ENCODE assay signal across 18 cellular contexts in genomic region chr6:69843189-69843588, GRCh38. TPM values are rescaled to one million over a fixed set of nuclear protein-coding genes. Genes with fewer than 3 reads are reported as not detected.
DNase-seq lines count a peak whose midpoint lies in the region; ATAC-seq, FAIRE-seq and TF ChIP-seq lines count a peak whose summit lies in the region.
"Had no signal": no experiment of that assay in that cellular context is flagged by ENCODE, and none has a peak within 500 bp of the region (broad histone marks: within the 10 kb centered on the region; RNA-seq: fewer than 3 reads in every experiment).

No MANE protein-coding gene starts in this region.

- H3K36me3 ChIP-seq in GM12878 (ENCODE audit: control insufficient read depth in 2 of 2, insufficient read depth in 2 of 2, low read length in 1 of 2): no peaks in the 10 kb centered on the region
- H3K36me3 ChIP-seq: BLaER1 had no signal

- H3K9me3 ChIP-seq in GM12878 (replicated peaks; ENCODE audit: control insufficient read depth, insufficient read depth, low read length): no peaks in the 10 kb centered on the region
- H3K9me3 ChIP-seq: BLaER1 had no signal

- no peak overlapping the region for H3K27ac ChIP-seq in GM12878 (ENCODE audit: control insufficient read depth, insufficient read depth)
- H3K27ac ChIP-seq: BLaER1 had no signal

- peak; percentile 5 to 48; a peak in 1 of 4 replicates for TF ChIP-seq EP300 in GM12878 (IDR thresholded peaks at IDR 0.05; ENCODE audit: borderline replicate concordance in 1 of 2, control insufficient read depth in 1 of 2, low read depth in 2 of 2, low read length in 2 of 2)

- no peak overlapping the region for H2AFZ ChIP-seq in GM12878 (ENCODE audit: control insufficient read depth, low read depth, low read length)

- peaks cover 18% of the 10 kb centered on the region for H3K4me1 Mint-ChIP-seq in stimulated activated memory B cell treated with anti-CD40 and anti-IgM and Interleukin-4, amounts not matched to agents 10 μg/mL and 1 μg/mL and 100 μg/mL, for 72 hours
- H3K4me1 Mint-ChIP-seq: CD14-positive monocyte had no signal

- BruUV-seq in GM12878 (replicated peaks; lab: Mats Ljungman, UMichigan): no TSS peak

- no peak overlapping the region for H3K4me3 ChIP-seq in GM12878
- H3K4me3 ChIP-seq: BLaER1 had no signal

- H3K9me3 Mint-ChIP-seq in stimulated activated memory B cell treated with anti-CD40 and anti-IgM and Interleukin-4, amounts not matched to agents 10 μg/mL and 1 μg/mL and 100 μg/mL, for 72 hours: no peaks in the 10 kb centered on the region
- H3K9me3 Mint-ChIP-seq: CD14-positive monocyte; CD4-positive, alpha-beta memory T cell had no signal

- CTCF ChIA-PET in GM12878 (lab: Yijun Ruan, JAX): interaction anchor here (0.7 to 3.1 kb wide), 7 partner anchors 17 to 265 kb away, joined by 3 to 25 read pairs (median 5); partner anchors contain the start of gene COL19A1

- no peaks in the 10 kb centered on the region for H3K27me3 Mint-ChIP-seq in stimulated activated memory B cell treated with anti-CD40 and anti-IgM and Interleukin-4, amounts not matched to agents 10 μg/mL and 1 μg/mL and 100 μg/mL, for 72 hours

- H3K36me3 Mint-ChIP-seq in stimulated activated memory B cell treated with anti-CD40 and anti-IgM and Interleukin-4, amounts not matched to agents 10 μg/mL and 1 μg/mL and 100 μg/mL, for 72 hours: no peaks in the 10 kb centered on the region
- H3K36me3 Mint-ChIP-seq: CD14-positive monocyte; CD4-positive, alpha-beta memory T cell had no signal

- H4K20me1 ChIP-seq in GM12878 (ENCODE audit: control insufficient read depth, insufficient read depth): no peaks in the 10 kb centered on the region
- H4K20me1 ChIP-seq: BLaER1 had no signal

- H3K4me3 Mint-ChIP-seq in stimulated activated memory B cell treated with anti-CD40 and anti-IgM and Interleukin-4, amounts not matched to agents 10 μg/mL and 1 μg/mL and 100 μg/mL, for 72 hours: no peak overlapping the region
- H3K4me3 Mint-ChIP-seq: CD4-positive, alpha-beta memory T cell had no signal

- no peaks in the 10 kb centered on the region for H3K4me1 ChIP-seq in GM12878 (ENCODE audit: control insufficient read depth, insufficient read depth, low read length)
- H3K4me1 ChIP-seq: BLaER1 had no signal

- no peaks in the 10 kb centered on the region for H3K27me3 ChIP-seq in GM12878 (replicated peaks in 1 of 2; ENCODE audit: control insufficient read depth in 2 of 2, insufficient read depth in 2 of 2, low read length in 1 of 2)
- H3K27me3 ChIP-seq: BLaER1 had no signal

- ATAC-seq in GM18867 (IDR thresholded peaks at IDR 0.05; ENCODE audit: unreplicated experiment) (peak; percentile 38), GM12878 (peak; percentile 80), GM21381 (IDR thresholded peaks at IDR 0.05; ENCODE audit: unreplicated experiment) (no peak)
- ATAC-seq in stimulated activated memory B cell treated with anti-CD40 and anti-IgM and Interleukin-4, amounts not matched to agents 10 μg/mL and 1 μg/mL and 100 μg/mL, for 72 hours: no peak
- ATAC-seq: HCT116 had no signal

- 38% methylated on average over 1 of the region's 1 CpG for WGBS in GM12878 (ENCODE audit: insufficient coverage, insufficient replicate concordance, low lambda C conversion rate, missing lambda C conversion rate)

- H3K9ac ChIP-seq in GM12878 (ENCODE audit: control insufficient read depth, insufficient read depth, low read length): no peak overlapping the region
- H3K9ac ChIP-seq: BLaER1 had no signal

- H3K27ac Mint-ChIP-seq in stimulated activated memory B cell treated with anti-CD40 and anti-IgM and Interleukin-4, amounts not matched to agents 10 μg/mL and 1 μg/mL and 100 μg/mL, for 72 hours: peak overlapping the region; percentile 31
- H3K27ac Mint-ChIP-seq: CD14-positive monocyte had no signal

- intact Hi-C loops in GM12878 (cut with micrococcal nuclease; ENCODE audit: unreplicated experiment): no loop called here

- H3K4me2 ChIP-seq in GM12878 (ENCODE audit: control insufficient read depth, insufficient read depth): no peak overlapping the region
- H3K4me2 ChIP-seq: BLaER1 had no signal

- TF ChIP-seq POLR2A in GM12891 (IDR thresholded peaks at IDR 0.05; ENCODE audit: low read depth, low read length) (no peak), GM12878 (IDR thresholded peaks at IDR 0.05; ENCODE audit: low read depth, low read length) (no peak)

- no peak for TF ChIP-seq RAD21 in GM12878 (IDR thresholded peaks at IDR 0.05; ENCODE audit: insufficient read depth, low read depth, low read length)

- no peak for DNase-seq in GM12891 (ENCODE audit: insufficient read length, low spot score)
- no peak for DNase-seq in GM12878 (ENCODE audit: low read depth, low spot score)
- DNase-seq in cerebellum (ENCODE audit: low spot score): no peak
- DNase-seq in NCI-H2227 (lab: John Stamatoyannopoulos, UW; ENCODE audit: unreplicated experiment): no peak
- DNase-seq: 8988T; CD4-positive, alpha-beta memory T cell; DMS153; DMS79; GDM1; GOT3; H7 had no signal

- TF ChIP-seq CTCF in GM12878 (IDR thresholded peaks at IDR 0.05 in 2 of 3, conservative IDR thresholded peaks at IDR 0.05 in 1 of 3; ENCODE audit: control insufficient read depth in 2 of 3, extremely low read depth in 1 of 3, insufficient read depth in 1 of 3, low read depth in 3 of 3, low read length in 3 of 3): no peak

- H3K79me2 ChIP-seq in GM12878 (ENCODE audit: control insufficient read depth, insufficient read depth, low read length): no peaks in the 10 kb centered on the region

- POLR2A ChIA-PET in GM12878 (lab: Charles Lee): interaction anchor here (1.0 kb wide), 1 partner anchor 112 kb away, joined by 3 read pairs; no protein-coding TSS in a partner anchor

- RAD21 ChIA-PET in GM12878 (lab: Charles Lee; ENCODE audit: unreplicated experiment): interaction anchor here (1.3 to 3.3 kb wide), 3 partner anchors 22 to 265 kb away, joined by 4 to 21 read pairs (median 15); partner anchors contain the start of gene COL19A1

- FAIRE-seq in GM12891 (lab: Jason Lieb, UNC) (peak; percentile 40), GM12878 (lab: Jason Lieb, UNC) (no peak)

- in situ Hi-C loops in GM12878 (cut with MboI): no loop called here

- SMC1A ChIA-PET in GM12878 (lab: Charles Lee; ENCODE audit: uncharacterized antibody, unreplicated experiment): interaction anchor here (1.2 to 8.5 kb wide), 7 partner anchors 17 to 265 kb away, joined by 3 to 79 read pairs (median 14); partner anchors contain the start of gene COL19A1

TF ChIP-seq in GM12891, 5 proteins besides CTCF, POLR2A, EP300 and RAD21:
- TF ChIP-seq POLR2AphosphoS5 (IDR thresholded peaks at IDR 0.05; ENCODE audit: low read depth, low read length) (no peak), PAX5 (IDR thresholded peaks at IDR 0.05; ENCODE audit: insufficient read depth, low read length, severe bottlenecking) (no peak), SPI1 (IDR thresholded peaks at IDR 0.05; ENCODE audit: low read depth, low read length) (no peak), POU2F2 (IDR thresholded peaks at IDR 0.05; ENCODE audit: low read depth, low read length) (no peak), TAF1 (IDR thresholded peaks at IDR 0.05; ENCODE audit: low read depth, low read length) (no peak)
TF ChIP-seq in GM12891: peak in this region for 0.

TF ChIP-seq in GM12878, 131 proteins besides CTCF, POLR2A, EP300 and RAD21 (continues in another document):
- no peak for TF ChIP-seq EED (IDR thresholded peaks at IDR 0.05; ENCODE audit: low read depth)

RNA-seq across cellular contexts. Expression of gene COL19A1, which starts 23.2 kb away (rescaled TPM):
- 1.2 TPM for polyA plus RNA-seq in GM12891 (2012; ENCODE audit: low read depth, missing spikeins)
- 51.4 and 55.7 TPM in 2 replicates for total RNA-seq in GM12878 (2013; cell fraction: nucleolus; rRNA removed)
- total RNA-seq in GM12878 (2014; rRNA removed) (4.7 and 5.8 TPM in 2 replicates), GM12878 (2014; rRNA removed; fragmentation: Illumina TruSeq; extraction: Trizol) (5.8 and 6.1 TPM in 2 replicates), GM12878 (2021) (4.4 and 5.6 TPM in 2 replicates), cerebellum (0.45 TPM)
- 2.1 TPM for polyA plus RNA-seq in GM12878 (2011; ENCODE audit: low read depth)
- polyA plus RNA-seq in GM12878 (2011; rRNA removed) (13.5 and 20.4 TPM in 2 replicates), GM12878 (2014; fragmentation: Illumina TruSeq; extraction: Trizol) (2.3 and 2.5 TPM in 2 replicates), GM12878 (2014; fragmentation: Nextera tagmentation; extraction: Ambion mirVana) (1 to 10 TPM; 1.1 to 1.9 TPM), GM12878 (2014; rRNA removed) (1.8 and 2.4 TPM in 2 replicates), GM12878 (2016; fragmentation: Nextera tagmentation; extraction: Ambion mirVana) (1 to 10 TPM; 3.6 to 6.0 TPM)
- 5.3 and 5.8 TPM in 2 replicates for polyA plus RNA-seq in GM12878 (2011; cell fraction: cytosol; rRNA removed)
- 33.4 and 41.9 TPM in 2 replicates for polyA plus RNA-seq in GM12878 (2011; cell fraction: nucleus; rRNA removed)
- polyA plus RNA-seq in GM12878 (2012): 3.0 and 3.9 TPM in 2 replicates
- 49.5 and 53.5 TPM in 2 replicates for polyA minus RNA-seq in GM12878 (2011; rRNA and poly(A)+ RNA removed)
- 6.8 and 10.3 TPM in 2 replicates for polyA minus RNA-seq in GM12878 (2011; cell fraction: cytosol; rRNA and poly(A)+ RNA removed)
- 110 and 164 TPM in 2 replicates for polyA minus RNA-seq in GM12878 (2011; cell fraction: nucleus; rRNA and poly(A)+ RNA removed)
- total RNA-seq: CD4-positive, alpha-beta memory T cell; H7; HT-29 had no signal
- polyA plus RNA-seq: CD14-positive monocyte had no signal

RNA-seq across cellular contexts. Expression of gene LMBRD1, which starts 46.4 kb away (rescaled TPM):
- 13.4 TPM for polyA plus RNA-seq in GM12891 (2012; ENCODE audit: low read depth, missing spikeins)
- 60.3 and 67.1 TPM in 2 replicates for total RNA-seq in GM12878 (2013; cell fraction: nucleolus; rRNA removed)
- total RNA-seq in GM12878 (2014; rRNA removed) (23.6 and 27.9 TPM in 2 replicates), GM12878 (2014; rRNA removed; fragmentation: Illumina TruSeq; extraction: Trizol) (28.8 and 30.0 TPM in 2 replicates), GM12878 (2021) (20.0 and 21.5 TPM in 2 replicates), cerebellum (56.3 TPM)
- 12.0 TPM for polyA plus RNA-seq in GM12878 (2011; ENCODE audit: low read depth)
- polyA plus RNA-seq in GM12878 (2011; rRNA removed) (57.0 and 102 TPM in 2 replicates), GM12878 (2014; fragmentation: Illumina TruSeq; extraction: Trizol) (23.6 and 33.6 TPM in 2 replicates), GM12878 (2014; fragmentation: Nextera tagmentation; extraction: Ambion mirVana) (10 to 100 TPM; 43.2 to 82.1 TPM), GM12878 (2014; rRNA removed) (17.6 and 21.8 TPM in 2 replicates), GM12878 (2016; fragmentation: Nextera tagmentation; extraction: Ambion mirVana) (10 to 100 TPM; 25.6 to 31.0 TPM)
- polyA plus RNA-seq in GM12878 (2011; cell fraction: cytosol; rRNA removed): 11.9 and 16.8 TPM in 2 replicates
- polyA plus RNA-seq in GM12878 (2011; cell fraction: nucleus; rRNA removed): 33.6 and 36.1 TPM in 2 replicates
- polyA plus RNA-seq in GM12878 (2012): 24.3 and 26.5 TPM in 2 replicates
- 22.7 and 27.2 TPM in 2 replicates for polyA minus RNA-seq in GM12878 (2011; rRNA and poly(A)+ RNA removed)
- polyA minus RNA-seq in GM12878 (2011; cell fraction: cytosol; rRNA and poly(A)+ RNA removed): 11.6 and 12.0 TPM in 2 replicates
- polyA minus RNA-seq in GM12878 (2011; cell fraction: nucleus; rRNA and poly(A)+ RNA removed): 45.0 and 70.7 TPM in 2 replicates

Comparison
In these comparisons a context has a peak if more than half of its experiments do, and no peak if none do; other contexts are left out.
1. ATAC-seq: peak in GM18867 (single experiment) and GM12878 (single experiment); none in stimulated activated memory B cell treated with anti-CD40 and anti-IgM and Interleukin-4, amounts not matched to agents 10 μg/mL and 1 μg/mL and 100 μg/mL, for 72 hours (single experiment) and GM21381 (single experiment).